26 cellular contexts compared by ENCODE assay signal in genomic region chr1:34899471-34899870, GRCh38. TPM values are rescaled to one million over a fixed set of nuclear protein-coding genes. Genes with fewer than 3 reads are reported as not detected.
DNase-seq lines count a peak whose midpoint lies in the region; ATAC-seq and TF ChIP-seq lines count a peak whose summit lies in the region.
"Had no signal": no experiment of that assay in that cellular context is flagged by ENCODE, and none has a peak within 500 bp of the region (broad histone marks: within the 10 kb centered on the region; RNA-seq: fewer than 3 reads in every experiment).

No MANE protein-coding gene starts in this region.

- H3K9me2 ChIP-seq in Karpas-422 (replicated peaks; ENCODE audit: insufficient read depth, low read length) = no peaks in the 10 kb centered on the region

- no peaks in the 10 kb centered on the region for H3K36me3 ChIP-seq in H7 (replicated peaks; ENCODE audit: control insufficient read depth, insufficient read depth, low read length)
- H3K36me3 ChIP-seq in Karpas-422 (ENCODE audit: insufficient read depth, low read length) = no peaks in the 10 kb centered on the region
- H3K36me3 ChIP-seq: BE2C had no signal

- H4K20me1 ChIP-seq in Karpas-422 (ENCODE audit: insufficient read depth, low read depth, low read length) = no peaks in the 10 kb centered on the region
- H4K20me1 ChIP-seq: BLaER1 had no signal

- peak overlapping the region; percentile 16 for H3K9ac ChIP-seq in Karpas-422 (ENCODE audit: low read length)
- H3K9ac ChIP-seq: BLaER1 had no signal

- DNase-seq in H7 = peak; percentile 26
- DNase-seq in Karpas-422 = no peak
- DNase-seq in coronary artery (ENCODE audit: low spot score) = peak; percentile 58
- peak; percentile 22 for DNase-seq in islet precursor cell
- no peak for DNase-seq in NCI-H524 (lab: John Stamatoyannopoulos, UW)
- no peak for DNase-seq in GM13976 (ENCODE audit: low spot score)
- DNase-seq: 8988T; ACHN; BE2C; C1 segment of cervical spinal cord; CD4-positive, alpha-beta memory T cell; CD4-positive, CD25-positive, alpha-beta regulatory T cell; CD8-positive, alpha-beta memory T cell; COR-L47; DMS 273 treated with DMSO at 0.1 percent for 48 hours; DMS153; DMS53; DMS79; DND-41; EL; GDM1 had no signal

- no peaks in the 10 kb centered on the region for H3K9me3 ChIP-seq in Karpas-422 (ENCODE audit: low read length)
- H3K9me3 ChIP-seq: BE2C, BLaER1 had no signal

- H3K27me3 ChIP-seq in H7 (ENCODE audit: control insufficient read depth, insufficient read depth, low read length) (no peaks in the 10 kb centered on the region), Karpas-422 (ENCODE audit: low read length) (no peaks in the 10 kb centered on the region)
- H3K27me3 ChIP-seq: BE2C, BLaER1 had no signal

- no peaks in the 10 kb centered on the region for H3K79me2 ChIP-seq in Karpas-422 (ENCODE audit: low read length)

- in situ Hi-C loops in GM13976 (cut with MboI; ENCODE audit: low sequenced_read_pairs, unreplicated experiment) = no loop called here

- TF ChIP-seq CTCF in coronary artery (IDR thresholded peaks at IDR 0.05) (no peak), GM13976 (IDR thresholded peaks at IDR 0.05; ENCODE audit: borderline replicate concordance, control extremely low read depth, extremely low read depth, insufficient read depth, missing control alignments) (no peak)

- H3K4me1 ChIP-seq in Karpas-422 (ENCODE audit: low read length) = peaks cover 82% of the 10 kb centered on the region
- H3K4me1 ChIP-seq: BE2C had no signal

- peak overlapping the region; percentile 57 for H3K4me2 ChIP-seq in Karpas-422 (ENCODE audit: low read depth, low read length, poor library complexity, severe bottlenecking)

- no peak overlapping the region for H2AFZ ChIP-seq in Karpas-422 (ENCODE audit: low read length)

- no peak overlapping the region for H3K4me3 ChIP-seq in H7 (ENCODE audit: insufficient read depth, low read depth, low read length)
- H3K4me3 ChIP-seq in Karpas-422 (ENCODE audit: low read length) = no peak overlapping the region
- no peak overlapping the region for H3K4me3 ChIP-seq in coronary artery
- H3K4me3 ChIP-seq: BLaER1, GM12878 had no signal

- peak overlapping the region; percentile 79 for H3K27ac ChIP-seq in Karpas-422 (ENCODE audit: low read length)
- H3K27ac ChIP-seq in coronary artery = no peak overlapping the region
- H3K27ac ChIP-seq: BLaER1 had no signal

- ATAC-seq in HG03097 (IDR thresholded peaks at IDR 0.05; ENCODE audit: low FRiP score, unreplicated experiment) (no peak), HG03025 (IDR thresholded peaks at IDR 0.05; ENCODE audit: low FRiP score, unreplicated experiment) (no peak)
- ATAC-seq: GM12878 had no signal

RNA-seq across cellular contexts. Expression of gene DLGAP3, which starts 30.0 kb away (rescaled TPM):
- 3.9 and 9.2 TPM in 2 replicates for total RNA-seq in H7 (2014; rRNA removed; shearing (Covaris generic))
- 4.1 and 9.5 TPM in 2 replicates for total RNA-seq in Karpas-422 (2014; rRNA removed; shearing (Covaris generic); ENCODE audit: low replicate concordance)
- total RNA-seq: A673 had no signal

RNA-seq across cellular contexts. Expression of gene SMIM12, which starts 39.9 kb away (rescaled TPM):
- total RNA-seq in H7 (2014; rRNA removed; shearing (Covaris generic)) = 39.8 and 55.4 TPM in 2 replicates
- 25.3 and 33.0 TPM in 2 replicates for total RNA-seq in Karpas-422 (2014; rRNA removed; shearing (Covaris generic); ENCODE audit: low replicate concordance)

Comparison
In these comparisons a context has a peak if more than half of its experiments do, and no peak if none do; other contexts are left out.
1. DNase-seq: peak in H7 (single experiment), coronary artery (single experiment) and islet precursor cell (single experiment); none in Karpas-422 (single experiment), NCI-H524 (0 of 2) and GM13976 (single experiment).